ENCODE assay signal across 6 cellular contexts in genomic region chr19:3606174-3606689, GRCh38. TPM values are rescaled to one million over a fixed set of nuclear protein-coding genes. Genes with fewer than 3 reads are reported as not detected.
DNase-seq lines count a peak whose midpoint lies in the region; ATAC-seq and TF ChIP-seq lines count a peak whose summit lies in the region.

No MANE protein-coding gene starts in this region.

- H3K4me2 ChIP-seq in skeletal muscle satellite cell (ENCODE audit: low read length), result peak overlapping the region; percentile 81

- no peaks in the 10 kb centered on the region for H3K9me3 ChIP-seq in skeletal muscle satellite cell (replicated peaks; ENCODE audit: low read length)

- H3K27ac ChIP-seq in coronary artery, result peak overlapping the region; percentile 92 to 96

- H3K27me3 ChIP-seq in skeletal muscle satellite cell (ENCODE audit: control insufficient read depth, insufficient read depth, low read length), result no peaks in the 10 kb centered on the region

- TF ChIP-seq CTCF in coronary artery (IDR thresholded peaks at IDR 0.05), result no peak

- peak overlapping the region; percentile 78 for H3K9ac ChIP-seq in skeletal muscle satellite cell (ENCODE audit: low read depth, low read length)

- peaks cover 23% of the 10 kb centered on the region for H3K4me1 ChIP-seq in skeletal muscle satellite cell (ENCODE audit: control insufficient read depth, insufficient read depth, low read length)

- peaks cover 3% of the 10 kb centered on the region for H3K36me3 ChIP-seq in skeletal muscle satellite cell (ENCODE audit: insufficient read depth, low read length)

- TF ChIP-seq POLR2A in erythroblast (IDR thresholded peaks at IDR 0.05; ENCODE audit: low read length), result no peak

- no peak for ATAC-seq in GM21723 (IDR thresholded peaks at IDR 0.05; ENCODE audit: unreplicated experiment)

- DNase-seq in NCI-H2171 treated with DMSO at 0.1 percent for 48 hours (lab: John Stamatoyannopoulos, UW) (peak; percentile 16), NCI-H2171 (lab: John Stamatoyannopoulos, UW) (no peak), coronary artery (ENCODE audit: low spot score) (no peak), erythroblast (lab: John Stamatoyannopoulos, UW) (no peak)

- peak overlapping the region; percentile 84 for H3K4me3 ChIP-seq in coronary artery
- H3K4me3 ChIP-seq in skeletal muscle satellite cell (ENCODE audit: low read length), result peak overlapping the region; percentile 71

RNA-seq across cellular contexts. Expression of gene TBXA2R, which starts 0.4 kb away (rescaled TPM):
- total RNA-seq in skeletal muscle satellite cell (2012; rRNA removed), result 1.5 and 3.9 TPM in 2 replicates

RNA-seq across cellular contexts. Expression of gene CACTIN, which starts 20.4 kb away (rescaled TPM):
- 21.2 and 24.3 TPM in 2 replicates for total RNA-seq in skeletal muscle satellite cell (2012; rRNA removed)

RNA-seq across cellular contexts. Expression of gene GIPC3, which starts 21.0 kb away (rescaled TPM):
- under 0.01 TPM in 1 of 2 replicates, not detected in the other for total RNA-seq in skeletal muscle satellite cell (2012; rRNA removed)

RNA-seq across cellular contexts. Expression of gene HMG20B, which starts 33.5 kb away (rescaled TPM):
- 57.2 and 65.4 TPM in 2 replicates for total RNA-seq in skeletal muscle satellite cell (2012; rRNA removed)

RNA-seq across cellular contexts. Expression of gene MFSD12, which starts 48.8 kb away (rescaled TPM):
- 83.4 and 112 TPM in 2 replicates for total RNA-seq in skeletal muscle satellite cell (2012; rRNA removed)
